In the genomic region with DNA sequence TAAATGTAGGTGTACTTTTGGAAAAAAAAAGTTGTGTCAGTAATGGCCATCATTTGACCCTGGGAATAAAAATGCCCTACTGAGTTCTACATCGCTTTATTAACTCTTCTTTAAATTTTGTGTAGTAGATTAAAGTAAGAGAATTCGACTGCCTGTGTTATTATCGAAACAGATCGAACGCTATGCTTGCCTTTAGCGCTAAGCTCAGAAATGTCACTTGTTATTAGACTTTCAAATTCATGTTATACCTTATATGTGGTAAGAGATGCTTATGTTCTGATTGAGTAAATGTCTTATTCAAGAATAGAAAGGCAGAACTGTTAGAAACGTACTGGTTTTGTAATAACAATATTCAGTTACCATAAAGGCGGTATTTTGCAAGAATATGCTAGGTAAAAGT, we compare ENCODE assay signal across 8 cellular contexts. TPM values are rescaled to one million over a fixed set of nuclear protein-coding genes. Genes with fewer than 3 reads are reported as not detected.
A peak's percentile ranks its signal among the peaks of the same experiment; 100 is the strongest.
DNase-seq lines count a peak whose midpoint lies in the region; ATAC-seq and TF ChIP-seq lines count a peak whose summit lies in the region.

No MANE protein-coding gene starts in this region.

- peaks cover 13% of the 10 kb centered on the region for H3K4me1 ChIP-seq in right cardiac atrium (ENCODE audit: control insufficient read depth, insufficient read depth, low read length)

- POLR2A ChIA-PET in activated CD8-positive, alpha-beta T cell treated with anti-CD3 and anti-CD28 coated beads, Interleukin-2, amount 10 ng/mL, durations not matched to agents 7 days and 5 days (lab: Charles Lee): interaction anchor here (0.6 to 7.0 kb wide), 4 partner anchors 12 to 255 kb away, joined by 3 to 315 read pairs (median 4); partner anchors contain the start of gene WDPCP

- 55% methylated on average over 8 of the region's 8 CpGs for WGBS in right cardiac atrium

- no peak for ATAC-seq in activated CD8-positive, alpha-beta T cell treated with anti-CD3 and anti-CD28 coated beads, Interleukin-2, amount 10 ng/mL, durations not matched to agents 7 days and 5 days
- no peak for ATAC-seq in right cardiac atrium
- no peak for ATAC-seq in HG03378 (IDR thresholded peaks at IDR 0.05; ENCODE audit: unreplicated experiment)

- peaks cover 45% of the 10 kb centered on the region for H3K36me3 Mint-ChIP-seq in HFFc6 (ENCODE audit: low read depth)
- peaks cover 63% of the 10 kb centered on the region for H3K36me3 Mint-ChIP-seq in activated CD8-positive, alpha-beta T cell treated with anti-CD3 and anti-CD28 coated beads, Interleukin-2, amount 10 ng/mL, durations not matched to agents 7 days and 5 days (ENCODE audit: low read depth)

- peaks cover 6% of the 10 kb centered on the region for H3K9me3 Mint-ChIP-seq in HFFc6
- H3K9me3 Mint-ChIP-seq in activated CD8-positive, alpha-beta T cell treated with anti-CD3 and anti-CD28 coated beads, Interleukin-2, amount 10 ng/mL, durations not matched to agents 7 days and 5 days (ENCODE audit: insufficient read depth): peaks cover 16% of the 10 kb centered on the region

- peaks cover 71% of the 10 kb centered on the region for H3K4me1 Mint-ChIP-seq in HFFc6 (ENCODE audit: low read depth)
- H3K4me1 Mint-ChIP-seq in activated CD8-positive, alpha-beta T cell treated with anti-CD3 and anti-CD28 coated beads, Interleukin-2, amount 10 ng/mL, durations not matched to agents 7 days and 5 days (ENCODE audit: low read depth): peaks cover 61% of the 10 kb centered on the region

- no peak for TF ChIP-seq CTCF in HFFc6 (IDR thresholded peaks at IDR 0.05)

- peak overlapping the region; percentile 74 for H3K4me3 ChIP-seq in right cardiac atrium (ENCODE audit: low read length)
- peak overlapping the region; percentile 72 to 98 (median 89) for H3K4me3 ChIP-seq in skin epidermis

- no peaks in the 10 kb centered on the region for H3K9me3 ChIP-seq in right cardiac atrium (ENCODE audit: control insufficient read depth, low read length)

- H3K27ac Mint-ChIP-seq in HFFc6: peak overlapping the region; percentile 95
- H3K27ac Mint-ChIP-seq in activated CD8-positive, alpha-beta T cell treated with anti-CD3 and anti-CD28 coated beads, Interleukin-2, amount 10 ng/mL, durations not matched to agents 7 days and 5 days: no peak overlapping the region

- H3K27me3 Mint-ChIP-seq in HFFc6 (ENCODE audit: insufficient read depth): peaks cover 4% of the 10 kb centered on the region
- peaks cover 2% of the 10 kb centered on the region for H3K27me3 Mint-ChIP-seq in activated CD8-positive, alpha-beta T cell treated with anti-CD3 and anti-CD28 coated beads, Interleukin-2, amount 10 ng/mL, durations not matched to agents 7 days and 5 days (ENCODE audit: low read depth)

- peak overlapping the region; percentile 98 for H3K4me3 Mint-ChIP-seq in HFFc6
- peak overlapping the region; percentile 98 for H3K4me3 Mint-ChIP-seq in activated CD8-positive, alpha-beta T cell treated with anti-CD3 and anti-CD28 coated beads, Interleukin-2, amount 10 ng/mL, durations not matched to agents 7 days and 5 days

- DNase-seq in HFFc6 (no peak), right cardiac atrium (no peak), MV-4-11 (lab: John Stamatoyannopoulos, UW) (no peak)
- DNase-seq in activated CD8-positive, alpha-beta T cell treated with anti-CD3 and anti-CD28 coated beads, Interleukin-2, amount 10 ng/mL, durations not matched to agents 7 days and 5 days: no peak
- DNase-seq in stimulated activated CD4-positive, alpha-beta T cell treated with anti-CD3 and anti-CD28 coated beads, Interleukin-2, amount 100 ng/mL, for 48 hours: no peak
- DNase-seq in stimulated activated CD4-positive, alpha-beta T cell treated with anti-CD3 and anti-CD28 coated beads, Interleukin-4, amount 100 ng/mL, for 24 hours: no peak

- intact Hi-C loops in right cardiac atrium (cut with DNase I): no loop called here

- H3K27ac ChIP-seq in right cardiac atrium (ENCODE audit: low read length) (no peak overlapping the region), skin epidermis (peak overlapping the region in 17 of 21 experiments; percentile 93 to 100 (median 98))

- CTCF ChIA-PET in activated CD8-positive, alpha-beta T cell treated with anti-CD3 and anti-CD28 coated beads, Interleukin-2, amount 10 ng/mL, durations not matched to agents 7 days and 5 days (lab: Charles Lee): interaction anchor here (0.9 to 5.8 kb wide), 5 partner anchors 11 to 145 kb away, joined by 4 to 95 read pairs (median 5); no protein-coding TSS in a partner anchor

- no peaks in the 10 kb centered on the region for H3K27me3 ChIP-seq in right cardiac atrium (ENCODE audit: control insufficient read depth, insufficient read depth)

RNA-seq across cellular contexts. Expression of gene UGP2, which starts 1.4 kb away (rescaled TPM):
- 100 to 1,000 TPM; 150 to 199 (median 172) TPM for total RNA-seq in HFFc6 (2021; fragmentation: NEBNext Ultra II Directional; extraction: Animal tissue kit (Norgen Biotek cat#: 25700))
- total RNA-seq in activated CD8-positive, alpha-beta T cell treated with anti-CD3 and anti-CD28 coated beads, Interleukin-2, amount 10 ng/mL, durations not matched to agents 7 days and 5 days: 100 to 1,000 TPM; 161 to 164 TPM
- total RNA-seq in right cardiac atrium: 100 to 1,000 TPM; 225 to 276 (median 273) TPM
- polyA plus RNA-seq in right cardiac atrium: 210 TPM
